17 cellular contexts compared by ENCODE assay signal in genomic region chr5:135024956-135025729, GRCh38. TPM values are rescaled to one million over a fixed set of nuclear protein-coding genes. Genes with fewer than 3 reads are reported as not detected.
DNase-seq lines count a peak whose midpoint lies in the region; ATAC-seq and TF ChIP-seq lines count a peak whose summit lies in the region.
"Had no signal": no experiment of that assay in that cellular context is flagged by ENCODE, and none has a peak within 500 bp of the region (broad histone marks: within the 10 kb centered on the region; RNA-seq: fewer than 3 reads in every experiment).

No MANE protein-coding gene starts in this region.

- H3K4me3 ChIP-seq in PC-3 (ENCODE audit: low read length): no peak overlapping the region
- H3K4me3 ChIP-seq: GM23248 had no signal

- H3K9me3 ChIP-seq in PC-3 (ENCODE audit: low read length): no peaks in the 10 kb centered on the region

- BruUV-seq in PC-3 (replicated peaks; lab: Mats Ljungman, UMichigan): no TSS peak

- POLR2A ChIA-PET in PC-3 (lab: Charles Lee; ENCODE audit: unreplicated experiment): interaction anchor here (0.6 kb wide), 1 partner anchor 267 kb away, joined by 3 read pairs; no protein-coding TSS in a partner anchor

- no peaks in the 10 kb centered on the region for H3K9me2 ChIP-seq in PC-3 (replicated peaks; ENCODE audit: low read length)

- no peaks in the 10 kb centered on the region for H3F3A ChIP-seq in PC-3 (ENCODE audit: low read length, unreplicated experiment)

- peaks cover 21% of the 10 kb centered on the region for H3K79me2 ChIP-seq in PC-3 (ENCODE audit: low read length)

- no peaks in the 10 kb centered on the region for H3K4me1 Mint-ChIP-seq in type B pancreatic cell (ENCODE audit: unreplicated experiment)

- TF ChIP-seq CTCF in PC-3 (conservative IDR thresholded peaks at IDR 0.05; ENCODE audit: low read depth, low read length): no peak
- peak; percentile 49 for TF ChIP-seq CTCF in foreskin keratinocyte (conservative IDR thresholded peaks at IDR 0.05)
- TF ChIP-seq CTCF in type B pancreatic cell (conservative IDR thresholded peaks at IDR 0.05): no peak

- ATAC-seq in PC-3 (peak; percentile 86), foreskin keratinocyte (peak; percentile 86), HG03520 (IDR thresholded peaks at IDR 0.05; ENCODE audit: unreplicated experiment) (no peak)

- H3K9ac ChIP-seq in PC-3 (ENCODE audit: low read length): no peak overlapping the region
- H3K9ac ChIP-seq: GM23248 had no signal

- DNase-seq in DMS53 (lab: John Stamatoyannopoulos, UW) (peak; percentile 60), DMS53 treated with DMSO at 0.1 percent for 48 hours (lab: John Stamatoyannopoulos, UW; ENCODE audit: unreplicated experiment) (no peak), PC-3 (peak; percentile 70), foreskin keratinocyte (peak; percentile 63 to 82), type B pancreatic cell (ENCODE audit: extremely low spot score, unreplicated experiment) (no peak), Ammon's horn (ENCODE audit: low spot score) (no peak), KBM-7 (no peak)
- DNase-seq: activated CD4-positive, CD25-positive, alpha-beta regulatory T cell treated with anti-CD3 and anti-CD28 coated beads, Interleukin-2, amount 50 U/mL, for 72 hours; activated CD8-positive, alpha-beta memory T cell treated with anti-CD3 and anti-CD28 coated beads, Interleukin-2, amount 50 U/mL, for 4 hours; activated naive CD4-positive, alpha-beta T cell treated with anti-CD3 and anti-CD28 coated beads for 36 hours; CD4-positive, CD25-positive, alpha-beta regulatory T cell; EL; GM23248; nephron progenitor cell; SIG-M5 had no signal

- H2AFZ ChIP-seq in PC-3 (ENCODE audit: low read length): no peak overlapping the region
- H2AFZ ChIP-seq: GM23248 had no signal

- H3K4me1 ChIP-seq in PC-3 (ENCODE audit: insufficient read depth, low read length) (peaks cover 9% of the 10 kb centered on the region), foreskin keratinocyte (no peaks in the 10 kb centered on the region)

- no peak overlapping the region for H3K4me2 ChIP-seq in PC-3 (ENCODE audit: low read length)

- H3K27ac ChIP-seq in PC-3 (ENCODE audit: low read length) (no peak overlapping the region), foreskin keratinocyte (no peak overlapping the region)
- H3K27ac ChIP-seq: 22Rv1, GM23248 had no signal

- H3K27me3 Mint-ChIP-seq in type B pancreatic cell: peaks cover 85% of the 10 kb centered on the region

- CTCF ChIA-PET in PC-3 (lab: Charles Lee): no interaction called here

- in situ Hi-C loops in KBM-7 (cut with MboI; ENCODE audit: low pct_unique_long_range_greater_than_20kb, low sequenced_read_pairs): no loop called here

- H3K36me3 Mint-ChIP-seq in type B pancreatic cell: no peaks in the 10 kb centered on the region
- H3K36me3 Mint-ChIP-seq: CD4-positive, CD25-positive, alpha-beta regulatory T cell had no signal

- intact Hi-C loops in PC-3 (cut with micrococcal nuclease): no loop called here

- no peaks in the 10 kb centered on the region for H3K9me3 Mint-ChIP-seq in type B pancreatic cell
- H3K9me3 Mint-ChIP-seq: activated naive CD4-positive, alpha-beta T cell treated with anti-CD3 and anti-CD28 coated beads for 36 hours had no signal

- no peaks in the 10 kb centered on the region for H4K20me1 ChIP-seq in PC-3 (ENCODE audit: low read length)

- peak overlapping the region; percentile 30 for H3K27ac Mint-ChIP-seq in type B pancreatic cell
- H3K27ac Mint-ChIP-seq: activated naive CD4-positive, alpha-beta T cell treated with anti-CD3 and anti-CD28 coated beads for 36 hours; CD4-positive, CD25-positive, alpha-beta regulatory T cell; nephron progenitor cell had no signal

- H3K27me3 ChIP-seq in PC-3 (ENCODE audit: low read length) (no peaks in the 10 kb centered on the region), foreskin keratinocyte (peaks cover 74% of the 10 kb centered on the region)

- no peaks in the 10 kb centered on the region for H3K36me3 ChIP-seq in PC-3 (ENCODE audit: low read depth, low read length)

- no peak overlapping the region for H3K4me3 Mint-ChIP-seq in type B pancreatic cell
- H3K4me3 Mint-ChIP-seq: activated naive CD4-positive, alpha-beta T cell treated with anti-CD3 and anti-CD28 coated beads for 36 hours; CD4-positive, CD25-positive, alpha-beta regulatory T cell; nephron progenitor cell had no signal

RNA-seq across cellular contexts. Expression of gene PITX1, which starts 8.9 kb away (rescaled TPM):
- 40.8 and 69.0 TPM in 2 replicates for total RNA-seq in PC-3 (2014; rRNA removed)
- 0.56 and 0.99 TPM in 2 replicates for total RNA-seq in foreskin keratinocyte
- polyA plus RNA-seq in foreskin keratinocyte: 0.43 and 0.82 TPM in 2 replicates
- 6.3 and 13.4 TPM in 2 replicates for total RNA-seq in type B pancreatic cell (ENCODE audit: low replicate concordance)
- total RNA-seq: CD4-positive, CD25-positive, alpha-beta regulatory T cell; GM23248 had no signal
- polyA plus RNA-seq: CD4-positive, CD25-positive, alpha-beta regulatory T cell; GM23248 had no signal

RNA-seq across cellular contexts. Expression of gene CATSPER3, which starts 57.4 kb away (rescaled TPM):
- 0.40 TPM in 1 of 2 replicates, not detected in the other for total RNA-seq in PC-3 (2014; rRNA removed)
- total RNA-seq in foreskin keratinocyte: 0.10 and 0.18 TPM in 2 replicates
- polyA plus RNA-seq in foreskin keratinocyte: 0.21 and 0.31 TPM in 2 replicates
- total RNA-seq in type B pancreatic cell (ENCODE audit: low replicate concordance): 0.22 and 0.74 TPM in 2 replicates

Comparison
In these comparisons a context has a peak if more than half of its experiments do, and no peak if none do; other contexts are left out.
1. DNase-seq: peak in DMS53 (single experiment), PC-3 (single experiment) and foreskin keratinocyte (2 of 2); none in DMS53 treated with DMSO at 0.1 percent for 48 hours (single experiment), type B pancreatic cell (single experiment), Ammon's horn (single experiment) and KBM-7 (single experiment).